ENCODE assay signal across 13 cellular contexts in genomic region chr12:130828895-130829294, GRCh38.
"Had no signal": no experiment of that assay in that cellular context is flagged by ENCODE, and none has a peak within 500 bp of the region (broad histone marks: within the 10 kb centered on the region; RNA-seq: fewer than 3 reads in every experiment).

No MANE protein-coding gene starts in this region.

- H3K4me3 ChIP-seq: esophagus muscularis mucosa, psoas muscle, sigmoid colon, thoracic aorta had no signal

- H3K9me3 ChIP-seq: esophagus muscularis mucosa, psoas muscle, sigmoid colon, thoracic aorta had no signal

- H3K27ac Mint-ChIP-seq: activated naive CD4-positive, alpha-beta T cell treated with anti-CD3 and anti-CD28 coated beads, Interleukin-2, amount 10 ng/mL, durations not matched to agents 7 days and 5 days; stimulated activated effector memory CD8-positive, alpha-beta T cell treated with anti-CD3 and anti-CD28 coated beads, Interleukin-12 subunit alpha, Interleukin-12 subunit beta, amount 100 ng/mL, for 72 hours had no signal

- H3K27ac ChIP-seq: psoas muscle, sigmoid colon, thoracic aorta had no signal

- H3K4me3 Mint-ChIP-seq: activated naive CD4-positive, alpha-beta T cell treated with anti-CD3 and anti-CD28 coated beads, Interleukin-2, amount 10 ng/mL, durations not matched to agents 7 days and 5 days; nephron; stimulated activated effector memory CD8-positive, alpha-beta T cell treated with anti-CD3 and anti-CD28 coated beads, Interleukin-12 subunit alpha, Interleukin-12 subunit beta, amount 100 ng/mL, for 72 hours had no signal

- H3K9me3 Mint-ChIP-seq: activated naive CD4-positive, alpha-beta T cell treated with anti-CD3 and anti-CD28 coated beads, Interleukin-2, amount 10 ng/mL, durations not matched to agents 7 days and 5 days; nephron; stimulated activated effector memory CD8-positive, alpha-beta T cell treated with anti-CD3 and anti-CD28 coated beads, Interleukin-12 subunit alpha, Interleukin-12 subunit beta, amount 100 ng/mL, for 72 hours had no signal

- H3K27me3 Mint-ChIP-seq: activated naive CD4-positive, alpha-beta T cell treated with anti-CD3 and anti-CD28 coated beads, Interleukin-2, amount 10 ng/mL, durations not matched to agents 7 days and 5 days had no signal

- ATAC-seq: psoas muscle; stimulated activated effector memory CD8-positive, alpha-beta T cell treated with anti-CD3 and anti-CD28 coated beads, Interleukin-12 subunit alpha, Interleukin-12 subunit beta, amount 100 ng/mL, for 72 hours had no signal

- DNase-seq: activated CD4-positive, alpha-beta T cell treated with anti-CD3 and anti-CD28 coated beads, Interleukin-2, amount 50 U/mL, for 1 hour; activated CD4-positive, CD25-positive, alpha-beta regulatory T cell; activated naive CD4-positive, alpha-beta T cell treated with anti-CD3 and anti-CD28 coated beads, Interleukin-2, amount 10 ng/mL, durations not matched to agents 7 days and 5 days; activated T-cell treated with anti-CD3 and anti-CD28 coated beads, Interleukin-2, amount 50 U/mL, for 1 hour; hippocampal formation; nucleus accumbens; psoas muscle; sigmoid colon; stimulated activated CD4-positive, alpha-beta T cell treated with anti-CD3 and anti-CD28 coated beads, Interleukin-1b, Interleukin-23, amount 100 ng/mL, for 48 hours had no signal

- H3K4me1 ChIP-seq: psoas muscle had no signal

- H3K27me3 ChIP-seq: esophagus muscularis mucosa, sigmoid colon had no signal
